32 cellular contexts compared by ENCODE assay signal in genomic region chr16:10647721-10648296, GRCh38. TPM values are rescaled to one million over a fixed set of nuclear protein-coding genes. Genes with fewer than 3 reads are reported as not detected.
"Had no signal": no experiment of that assay in that cellular context is flagged by ENCODE, and none has a peak within 500 bp of the region (broad histone marks: within the 10 kb centered on the region; RNA-seq: fewer than 3 reads in every experiment).

No MANE protein-coding gene starts in this region.

- H3K4me3 Mint-ChIP-seq: activated CD8-positive, alpha-beta T cell treated with anti-CD3 and anti-CD28 coated beads, Interleukin-2, amount 10 ng/mL, durations not matched to agents 7 days and 5 days; activated naive CD8-positive, alpha-beta T cell; activated T-cell treated with anti-CD3 and anti-CD28 coated beads, Interleukin-2, amount 50 U/mL, for 72 hours; brain; nephron; stimulated activated naive B cell treated with anti-CD40 and anti-IgM and Interleukin-4, amounts not matched to agents 10 μg/mL and 1 μg/mL and 100 μg/mL, for 72 hours; T-helper 1 cell treated with Interleukin-12 subunit alpha and Interleukin-12 subunit beta and Interleukin-4 antibody, amounts not matched to agents 30 μg/mL and 1 μg/mL, for 36 hours had no signal

- H3K79me2 ChIP-seq: hepatocyte had no signal

- H3K4me3 ChIP-seq: cardiac muscle cell, coronary artery, dorsolateral prefrontal cortex, gastrocnemius medialis, hepatocyte, lung, ovary, prostate gland, smooth muscle cell, stomach, thyroid gland had no signal

- H2AFZ ChIP-seq: hepatocyte had no signal

- H3K27me3 Mint-ChIP-seq: activated naive CD8-positive, alpha-beta T cell; brain; stimulated activated naive B cell treated with anti-CD40 and anti-IgM and Interleukin-4, amounts not matched to agents 10 μg/mL and 1 μg/mL and 100 μg/mL, for 72 hours had no signal

- H3K27ac Mint-ChIP-seq: activated CD8-positive, alpha-beta T cell treated with anti-CD3 and anti-CD28 coated beads, Interleukin-2, amount 10 ng/mL, durations not matched to agents 7 days and 5 days; activated naive CD8-positive, alpha-beta T cell; activated T-cell treated with anti-CD3 and anti-CD28 coated beads, Interleukin-2, amount 50 U/mL, for 72 hours; brain; nephron; stimulated activated naive B cell treated with anti-CD40 and anti-IgM and Interleukin-4, amounts not matched to agents 10 μg/mL and 1 μg/mL and 100 μg/mL, for 72 hours; T-helper 1 cell treated with Interleukin-12 subunit alpha and Interleukin-12 subunit beta and Interleukin-4 antibody, amounts not matched to agents 30 μg/mL and 1 μg/mL, for 36 hours had no signal

- H3K36me3 Mint-ChIP-seq: activated naive CD8-positive, alpha-beta T cell; brain; stimulated activated naive B cell treated with anti-CD40 and anti-IgM and Interleukin-4, amounts not matched to agents 10 μg/mL and 1 μg/mL and 100 μg/mL, for 72 hours had no signal

- H3K4me1 ChIP-seq: gastrocnemius medialis, prostate gland had no signal

- H3K9me3 ChIP-seq: gastrocnemius medialis, ovary, prostate gland, stomach, thyroid gland had no signal

- H3K27me3 ChIP-seq: cardiac muscle cell, dorsolateral prefrontal cortex, gastrocnemius medialis, hepatocyte, ovary, stomach, thyroid gland had no signal

- H3K27ac ChIP-seq: cardiac muscle cell, coronary artery, dorsolateral prefrontal cortex, gastrocnemius medialis, hepatocyte, ovary, prostate gland, stomach, thyroid gland, WERI-Rb-1 had no signal

- H3K9me3 Mint-ChIP-seq: activated T-cell treated with anti-CD3 and anti-CD28 coated beads, Interleukin-2, amount 50 U/mL, for 72 hours; brain; nephron; stimulated activated naive B cell treated with anti-CD40 and anti-IgM and Interleukin-4, amounts not matched to agents 10 μg/mL and 1 μg/mL and 100 μg/mL, for 72 hours; T-helper 1 cell treated with Interleukin-12 subunit alpha and Interleukin-12 subunit beta and Interleukin-4 antibody, amounts not matched to agents 30 μg/mL and 1 μg/mL, for 36 hours had no signal

- H3K4me1 Mint-ChIP-seq: brain had no signal

- H3K4me2 ChIP-seq: hepatocyte, smooth muscle cell had no signal

- ATAC-seq: activated CD8-positive, alpha-beta T cell treated with anti-CD3 and anti-CD28 coated beads, Interleukin-2, amount 10 ng/mL, durations not matched to agents 7 days and 5 days; activated T-cell treated with anti-CD3 and anti-CD28 coated beads, Interleukin-2, amount 50 U/mL, for 72 hours; gastrocnemius medialis; stimulated activated naive B cell treated with anti-CD40 and anti-IgM and Interleukin-4, amounts not matched to agents 10 μg/mL and 1 μg/mL and 100 μg/mL, for 72 hours had no signal

- H3K36me3 ChIP-seq: cardiac muscle cell, gastrocnemius medialis, ovary, prostate gland, stomach, thyroid gland, WERI-Rb-1 had no signal

- DNase-seq: activated CD4-positive, alpha-beta T cell treated with anti-CD3 and anti-CD28 coated beads for 1 hour; activated CD4-positive, alpha-beta T cell treated with anti-CD3 and anti-CD28 coated beads, Interleukin-2, amount 50 U/mL, for 1 hour; activated CD8-positive, alpha-beta T cell treated with anti-CD3 and anti-CD28 coated beads, Interleukin-2, amount 10 ng/mL, durations not matched to agents 7 days and 5 days; activated naive CD4-positive, alpha-beta T cell; activated T-cell treated with anti-CD3 and anti-CD28 coated beads for 4 hours; activated T-cell treated with anti-CD3 and anti-CD28 coated beads, Interleukin-2, amount 50 U/mL, for 72 hours; anterior cingulate cortex; dorsolateral prefrontal cortex; effector memory CD4-positive, alpha-beta T cell; gastrocnemius medialis; islet precursor cell; mesendoderm; ovary; stimulated activated CD4-positive, alpha-beta T cell treated with anti-CD3 and anti-CD28 coated beads, Interleukin-2, amount 100 ng/mL, for 24 hours; stimulated activated naive B cell treated with anti-CD40 and anti-IgM and Interleukin-4, amounts not matched to agents 10 μg/mL and 1 μg/mL and 100 μg/mL, for 72 hours; stomach; T1000; thyroid gland; WERI-Rb-1 had no signal

RNA-seq across cellular contexts. Expression of gene TEKT5, which starts 46.9 kb away (rescaled TPM):
- total RNA-seq: activated CD8-positive, alpha-beta T cell treated with anti-CD3 and anti-CD28 coated beads, Interleukin-2, amount 10 ng/mL, durations not matched to agents 7 days and 5 days; cerebellum; epithelial cell of proximal tubule; gastrocnemius medialis; hepatocyte; mononuclear cell; smooth muscle cell had no signal
- polyA plus RNA-seq: hepatocyte, smooth muscle cell had no signal
